Comparison of ENCODE assay signal across 8 cellular contexts in the genomic region with DNA sequence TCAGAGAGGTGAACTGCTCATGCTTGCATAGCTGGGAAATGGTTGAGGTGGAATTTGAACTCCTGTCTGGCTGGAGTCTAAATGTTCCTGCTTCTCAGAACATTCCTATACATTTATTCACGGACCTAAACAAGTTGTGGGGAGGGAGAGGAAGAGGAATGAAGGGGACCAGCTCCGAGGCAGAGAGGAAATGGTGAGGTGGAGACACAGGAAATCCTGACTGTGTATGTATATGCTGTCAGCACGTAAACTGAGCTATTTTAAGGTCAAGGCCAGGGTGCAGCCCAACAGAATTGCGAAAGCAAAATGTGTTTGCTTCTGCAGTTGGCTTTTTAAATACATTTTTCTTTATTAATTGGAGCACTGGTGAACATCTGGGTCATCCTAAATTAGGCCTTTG.
DNase-seq lines count a peak whose midpoint lies in the region; ATAC-seq and TF ChIP-seq lines count a peak whose summit lies in the region.

No MANE protein-coding gene starts in this region.

- no peaks in the 10 kb centered on the region for H3K36me3 ChIP-seq in BLaER1 treated with 17β-estradiol and CSF1 and Interleukin-3, amounts not matched to agents 10 nM and 100 nM
- no peaks in the 10 kb centered on the region for H3K36me3 ChIP-seq in RWPE2 (ENCODE audit: low read depth)

- 0 out of 22 replicates have a peak, but pooled peaks cover 0 to 6% (median 0%) of the 10 kb centered on the region in 11 experiments for H3K9me3 ChIP-seq in BLaER1 treated with 17β-estradiol and CSF1 and Interleukin-3, amounts not matched to agents 10 nM and 100 nM (replicated peaks in 1 of 11)
- no peaks in the 10 kb centered on the region for H3K9me3 ChIP-seq in RWPE2 (ENCODE audit: severe bottlenecking)

- H3K36me3 Mint-ChIP-seq in osteocyte (ENCODE audit: unreplicated experiment), result no peaks in the 10 kb centered on the region

- peak overlapping the region; percentile 72 to 93 (median 88) for H3K4me2 ChIP-seq in BLaER1 treated with 17β-estradiol and CSF1 and Interleukin-3, amounts not matched to agents 10 nM and 100 nM

- peak overlapping the region; percentile 75 for H3K27ac Mint-ChIP-seq in osteocyte (ENCODE audit: unreplicated experiment)

- H3K9ac ChIP-seq in BLaER1 treated with 17β-estradiol and CSF1 and Interleukin-3, amounts not matched to agents 10 nM and 100 nM, result peak overlapping the region in 10 of 11 experiments; percentile 57 to 77 (median 72); a peak in 20 of 22 replicates

- ATAC-seq in GM21619 (IDR thresholded peaks at IDR 0.05; ENCODE audit: unreplicated experiment) (peak; percentile 75), RWPE2 (ENCODE audit: low read depth) (peak; percentile 88), GM19452 (IDR thresholded peaks at IDR 0.05; ENCODE audit: unreplicated experiment) (no peak)

- no peaks in the 10 kb centered on the region for H3K9me3 Mint-ChIP-seq in osteocyte (ENCODE audit: unreplicated experiment)

- peaks cover 44 to 87% (median 63%) of the 10 kb centered on the region in 10 experiments for H3K4me1 ChIP-seq in BLaER1 treated with 17β-estradiol and CSF1 and Interleukin-3, amounts not matched to agents 10 nM and 100 nM
- peaks cover 35% of the 10 kb centered on the region for H3K4me1 ChIP-seq in RWPE2 (ENCODE audit: insufficient read depth, poor library complexity, severe bottlenecking)

- peak overlapping the region; percentile 13 to 90 (median 86); a peak in 21 of 22 replicates for H3K27ac ChIP-seq in BLaER1 treated with 17β-estradiol and CSF1 and Interleukin-3, amounts not matched to agents 10 nM and 100 nM
- H3K27ac ChIP-seq in RWPE2 (ENCODE audit: poor library complexity, severe bottlenecking), result peak overlapping the region; percentile 100

- no peaks in the 10 kb centered on the region for H3K27me3 Mint-ChIP-seq in osteocyte (ENCODE audit: unreplicated experiment)

- peak overlapping the region in 8 of 10 experiments; percentile 20 to 57 (median 30); a peak in 13 of 20 replicates for H3K4me3 ChIP-seq in BLaER1 treated with 17β-estradiol and CSF1 and Interleukin-3, amounts not matched to agents 10 nM and 100 nM
- H3K4me3 ChIP-seq in RWPE2 (ENCODE audit: severe bottlenecking), result no peak overlapping the region

- H3K27me3 ChIP-seq in BLaER1 treated with 17β-estradiol and CSF1 and Interleukin-3, amounts not matched to agents 10 nM and 100 nM, result no peaks in the 10 kb centered on the region
- H3K27me3 ChIP-seq in RWPE2 (ENCODE audit: insufficient read depth, poor library complexity, severe bottlenecking), result no peaks in the 10 kb centered on the region

- peaks cover 22% of the 10 kb centered on the region for H3K4me1 Mint-ChIP-seq in osteocyte (ENCODE audit: unreplicated experiment)

- TF ChIP-seq CTCF in RWPE2 (IDR thresholded peaks at IDR 0.05; ENCODE audit: poor library complexity, severe bottlenecking) (no peak), osteocyte (IDR thresholded peaks at IDR 0.05) (no peak)

- DNase-seq in RWPE2 (ENCODE audit: low spot score) (peak; percentile 86), osteocyte (ENCODE audit: extremely low spot score, unreplicated experiment) (peak; percentile 63), NCI-H1436 (lab: John Stamatoyannopoulos, UW) (no peak), NCI-H1105 treated with DMSO at 0.1 percent for 48 hours (lab: John Stamatoyannopoulos, UW) (no peak)
- DNase-seq in effector CD4-positive, alpha-beta T cell, result peak; percentile 16

- no peaks in the 10 kb centered on the region for H4K20me1 ChIP-seq in BLaER1 treated with 17β-estradiol and CSF1 and Interleukin-3, amounts not matched to agents 10 nM and 100 nM

- no peak overlapping the region for H3K4me3 Mint-ChIP-seq in osteocyte (ENCODE audit: unreplicated experiment)

Comparison
In these comparisons a context has a peak if more than half of its experiments do, and no peak if none do; other contexts are left out.
1. DNase-seq: peak in RWPE2 (single experiment), effector CD4-positive, alpha-beta T cell (single experiment) and osteocyte (single experiment); none in NCI-H1436 (single experiment) and NCI-H1105 treated with DMSO at 0.1 percent for 48 hours (single experiment).